In genomic region chr13:114018461-114019055, GRCh38 we compare ENCODE assay signal across 12 cellular contexts.
"Had no signal": no experiment of that assay in that cellular context is flagged by ENCODE, and none has a peak within 500 bp of the region (broad histone marks: within the 10 kb centered on the region; RNA-seq: fewer than 3 reads in every experiment).

No MANE protein-coding gene starts in this region.

- H3K27me3 Mint-ChIP-seq: naive thymus-derived CD8-positive, alpha-beta T cell; type B pancreatic cell had no signal

- H3K9me3 ChIP-seq: heart left ventricle, mucosa of descending colon, prostate gland, spleen had no signal

- H3K9me3 Mint-ChIP-seq: type B pancreatic cell had no signal

- H3K4me1 ChIP-seq: parathyroid adenoma, prostate gland had no signal

- ATAC-seq: heart left ventricle, mucosa of descending colon, sciatic nerve had no signal

- H3K27ac Mint-ChIP-seq: type B pancreatic cell had no signal

- H3K36me3 Mint-ChIP-seq: type B pancreatic cell had no signal

- H3K27ac ChIP-seq: dorsolateral prefrontal cortex, heart left ventricle, parathyroid adenoma, prostate gland, spleen had no signal

- H3K9ac ChIP-seq: parathyroid adenoma had no signal

- H3K4me3 ChIP-seq: dorsolateral prefrontal cortex, heart left ventricle, mucosa of descending colon, prostate gland, spleen had no signal

- H3K27me3 ChIP-seq: dorsolateral prefrontal cortex, heart left ventricle, spleen had no signal

- DNase-seq: cortex of kidney, dorsolateral prefrontal cortex, hippocampal formation, mammary epithelial cell, mucosa of descending colon, spleen had no signal

- H3K4me3 Mint-ChIP-seq: type B pancreatic cell had no signal
